Comparison of ENCODE assay signal across 9 cellular contexts in genomic region chr2:161946489-161947107, GRCh38.
DNase-seq lines count a peak whose midpoint lies in the region; TF ChIP-seq lines count a peak whose summit lies in the region.
"Had no signal": no experiment of that assay in that cellular context is flagged by ENCODE, and none has a peak within 500 bp of the region (broad histone marks: within the 10 kb centered on the region; RNA-seq: fewer than 3 reads in every experiment).

No MANE protein-coding gene starts in this region.

- no peaks in the 10 kb centered on the region for H3K4me1 ChIP-seq in HAP-1

- peak; percentile 54 for DNase-seq in ACHN
- DNase-seq in GM06990 (ENCODE audit: extremely low read depth, insufficient read length): peak; percentile 1
- peak; percentile 20 for DNase-seq in NCI-H446 treated with DMSO at 0.1 percent for 48 hours (lab: John Stamatoyannopoulos, UW)
- DNase-seq in choroid plexus epithelial cell (ENCODE audit: low read depth): peak; percentile 64
- peak; percentile 4 for DNase-seq in nephron progenitor cell
- no peak for DNase-seq in HuH-7 (ENCODE audit: low spot score)
- no peak for DNase-seq in stimulated activated CD4-positive, alpha-beta T cell treated with anti-CD3 and anti-CD28 coated beads, Interleukin-2, amount 100 ng/mL, for 48 hours
- DNase-seq in HAP-1 (ENCODE audit: low spot score in 2 of 2): no peak

- H3K4me1 Mint-ChIP-seq in nephron progenitor cell: no peaks in the 10 kb centered on the region

- no peaks in the 10 kb centered on the region for H3K36me3 ChIP-seq in GM06990 (ENCODE audit: control insufficient read depth, insufficient read depth, low read length)
- no peaks in the 10 kb centered on the region for H3K36me3 ChIP-seq in HAP-1 (replicated peaks)

- TF ChIP-seq CTCF in GM06990 (IDR thresholded peaks at IDR 0.05; ENCODE audit: insufficient read depth, low read length, poor library complexity, severe bottlenecking) (peak; percentile 39), choroid plexus epithelial cell (conservative IDR thresholded peaks at IDR 0.05; ENCODE audit: low read depth, low read length) (peak; percentile 52), nephron progenitor cell (IDR thresholded peaks at IDR 0.05) (peak; percentile 60)

- no peak overlapping the region for H3K4me3 ChIP-seq in GM06990 (replicated peaks; ENCODE audit: low read depth, low read length)
- H3K4me3 ChIP-seq in choroid plexus epithelial cell (ENCODE audit: low read depth, low read length): no peak overlapping the region
- H3K4me3 ChIP-seq in HAP-1: no peak overlapping the region

- no peak overlapping the region for H3K4me3 Mint-ChIP-seq in nephron progenitor cell
- H3K4me3 Mint-ChIP-seq: stimulated activated naive CD8-positive, alpha-beta T cell treated with anti-CD3 and anti-CD28 coated beads, Interleukin-15, Interleukin-2, amounts not matched to agents 100 ng/mL and 50 ng/mL, for 24 hours had no signal

- peaks cover 5% of the 10 kb centered on the region for H3K27me3 Mint-ChIP-seq in nephron progenitor cell (ENCODE audit: low read depth, poor library complexity)
- H3K27me3 Mint-ChIP-seq: stimulated activated naive CD8-positive, alpha-beta T cell treated with anti-CD3 and anti-CD28 coated beads, Interleukin-15, Interleukin-2, amounts not matched to agents 100 ng/mL and 50 ng/mL, for 24 hours had no signal

- H3K27me3 ChIP-seq in GM06990 (replicated peaks; ENCODE audit: control insufficient read depth, insufficient read depth, low read length) (no peaks in the 10 kb centered on the region), HAP-1 (ENCODE audit: low read depth) (no peaks in the 10 kb centered on the region; the same call in 1 of the 2 replicates)

- no peaks in the 10 kb centered on the region for H3K9me3 Mint-ChIP-seq in nephron progenitor cell
- H3K9me3 Mint-ChIP-seq: stimulated activated naive CD8-positive, alpha-beta T cell treated with anti-CD3 and anti-CD28 coated beads, Interleukin-15, Interleukin-2, amounts not matched to agents 100 ng/mL and 50 ng/mL, for 24 hours had no signal

- H3K27ac Mint-ChIP-seq in nephron progenitor cell: no peak overlapping the region
- H3K27ac Mint-ChIP-seq: stimulated activated naive CD8-positive, alpha-beta T cell treated with anti-CD3 and anti-CD28 coated beads, Interleukin-15, Interleukin-2, amounts not matched to agents 100 ng/mL and 50 ng/mL, for 24 hours had no signal

- H3K36me3 Mint-ChIP-seq in nephron progenitor cell (ENCODE audit: low read depth): no peaks in the 10 kb centered on the region

- in situ Hi-C loops in ACHN (cut with HindIII; ENCODE audit: low pct_ligation_motif_present, low pct_unique_long_range_greater_than_20kb, low sequenced_read_pairs): no loop called here
- in situ Hi-C loops in HAP-1 (cut with MboI; ENCODE audit: low sequenced_read_pairs): loop anchor here (10.0 kb wide), 1 partner anchor 362 kb away; no protein-coding TSS in a partner anchor

- no peaks in the 10 kb centered on the region for H3K9me3 ChIP-seq in HAP-1

Comparison
In these comparisons a context has a peak if more than half of its experiments do, and no peak if none do; other contexts are left out.
1. DNase-seq: peak in ACHN (single experiment), GM06990 (single experiment), NCI-H446 treated with DMSO at 0.1 percent for 48 hours (single experiment), choroid plexus epithelial cell (single experiment) and nephron progenitor cell (single experiment); none in HuH-7 (single experiment), stimulated activated CD4-positive, alpha-beta T cell treated with anti-CD3 and anti-CD28 coated beads, Interleukin-2, amount 100 ng/mL, for 48 hours (0 of 2) and HAP-1 (0 of 2).
2. Peak in every context shown above with its lines, with median percentiles within 50 percentile points of each other: CTCF ChIP-seq.